11 cellular contexts compared by ENCODE assay signal in the genomic region with DNA sequence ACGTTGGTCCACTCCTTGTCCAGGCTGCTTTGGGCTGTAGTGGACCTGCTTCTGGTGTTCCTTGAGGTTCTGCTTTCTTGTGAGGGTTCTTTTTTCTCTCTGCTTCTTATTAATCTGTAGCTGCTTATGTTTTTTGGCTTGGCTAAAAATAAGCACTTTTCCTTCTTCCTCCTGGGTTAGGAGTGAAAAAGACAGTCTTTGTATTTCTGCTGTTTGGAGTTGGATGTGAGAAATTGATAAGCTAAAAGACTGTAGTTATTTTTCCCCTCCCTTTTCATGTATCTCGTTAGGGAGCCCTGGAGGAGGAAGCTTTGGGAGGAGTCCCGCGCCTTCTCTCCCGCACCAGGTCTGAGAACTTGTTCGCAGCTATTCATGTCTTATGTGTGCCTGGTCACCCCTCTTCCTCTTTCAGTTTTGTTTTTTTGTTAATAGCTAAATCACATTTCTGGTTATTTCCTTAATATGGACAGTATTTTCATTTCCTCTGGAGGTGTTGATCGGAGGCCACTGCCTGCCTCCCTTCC.
DNase-seq lines count a peak whose midpoint lies in the region; ATAC-seq and TF ChIP-seq lines count a peak whose summit lies in the region.
"Had no signal": no experiment of that assay in that cellular context is flagged by ENCODE, and none has a peak within 500 bp of the region (broad histone marks: within the 10 kb centered on the region; RNA-seq: fewer than 3 reads in every experiment).

No MANE protein-coding gene starts in this region.

- no peaks in the 10 kb centered on the region for H3K36me3 ChIP-seq in rectal smooth muscle tissue (ENCODE audit: control insufficient read depth, insufficient read depth, low read length)
- H3K36me3 ChIP-seq in suprapubic skin: no peaks in the 10 kb centered on the region
- H3K36me3 ChIP-seq: cardiac muscle cell had no signal

- DNase-seq in GM13977 (ENCODE audit: low spot score): peak; percentile 29
- DNase-seq in activated CD8-positive, alpha-beta T cell treated with anti-CD3 and anti-CD28 coated beads, Interleukin-2, amount 10 ng/mL, durations not matched to agents 7 days and 5 days: no peak
- DNase-seq in suprapubic skin (ENCODE audit: low spot score in 2 of 2): no peak
- DNase-seq in HFFc6: no peak
- no peak for DNase-seq in NCI-H1105 (lab: John Stamatoyannopoulos, UW)
- DNase-seq: head of caudate nucleus, Karpas-422 had no signal

- in situ Hi-C loops in GM13977 (cut with MboI; ENCODE audit: low pct_unique_long_range_greater_than_20kb, low sequenced_read_pairs, unreplicated experiment): no loop called here

- H3K27me3 Mint-ChIP-seq in activated CD8-positive, alpha-beta T cell treated with anti-CD3 and anti-CD28 coated beads, Interleukin-2, amount 10 ng/mL, durations not matched to agents 7 days and 5 days (ENCODE audit: low read depth): no peaks in the 10 kb centered on the region
- H3K27me3 Mint-ChIP-seq in HFFc6 (ENCODE audit: insufficient read depth): no peaks in the 10 kb centered on the region

- no peaks in the 10 kb centered on the region for H3K36me3 Mint-ChIP-seq in activated CD8-positive, alpha-beta T cell treated with anti-CD3 and anti-CD28 coated beads, Interleukin-2, amount 10 ng/mL, durations not matched to agents 7 days and 5 days (ENCODE audit: low read depth)
- no peaks in the 10 kb centered on the region for H3K36me3 Mint-ChIP-seq in HFFc6 (ENCODE audit: low read depth)

- TF ChIP-seq EP300 in suprapubic skin (IDR thresholded peaks at IDR 0.05): no peak

- peaks cover 7% of the 10 kb centered on the region for H3K4me1 ChIP-seq in rectal smooth muscle tissue (ENCODE audit: control insufficient read depth, insufficient read depth, low read length)
- H3K4me1 ChIP-seq in suprapubic skin: peaks cover 30% of the 10 kb centered on the region

- no peak overlapping the region for H3K4me3 Mint-ChIP-seq in activated CD8-positive, alpha-beta T cell treated with anti-CD3 and anti-CD28 coated beads, Interleukin-2, amount 10 ng/mL, durations not matched to agents 7 days and 5 days
- H3K4me3 Mint-ChIP-seq in HFFc6: no peak overlapping the region

- 60% methylated on average over 7 of the region's 7 CpGs for WGBS in suprapubic skin

- peak overlapping the region; percentile 50 for H3K27ac Mint-ChIP-seq in activated CD8-positive, alpha-beta T cell treated with anti-CD3 and anti-CD28 coated beads, Interleukin-2, amount 10 ng/mL, durations not matched to agents 7 days and 5 days
- H3K27ac Mint-ChIP-seq in HFFc6: no peak overlapping the region

- peak overlapping the region; percentile 28 for H3K27ac ChIP-seq in rectal smooth muscle tissue (ENCODE audit: low read depth, low read length)
- no peak overlapping the region for H3K27ac ChIP-seq in suprapubic skin
- H3K27ac ChIP-seq: cardiac muscle cell had no signal

- POLR2A ChIA-PET in activated CD8-positive, alpha-beta T cell treated with anti-CD3 and anti-CD28 coated beads, Interleukin-2, amount 10 ng/mL, durations not matched to agents 7 days and 5 days (lab: Charles Lee): no interaction called here

- ATAC-seq in HG03354 (IDR thresholded peaks at IDR 0.05; ENCODE audit: poor library complexity, severe bottlenecking, unreplicated experiment) (peak; percentile 33), HG03520 (IDR thresholded peaks at IDR 0.05; ENCODE audit: unreplicated experiment) (no peak)
- ATAC-seq in activated CD8-positive, alpha-beta T cell treated with anti-CD3 and anti-CD28 coated beads, Interleukin-2, amount 10 ng/mL, durations not matched to agents 7 days and 5 days: no peak

- H3K4me1 Mint-ChIP-seq in activated CD8-positive, alpha-beta T cell treated with anti-CD3 and anti-CD28 coated beads, Interleukin-2, amount 10 ng/mL, durations not matched to agents 7 days and 5 days (ENCODE audit: low read depth): peaks cover 56% of the 10 kb centered on the region
- H3K4me1 Mint-ChIP-seq in HFFc6 (ENCODE audit: low read depth): peaks cover 32% of the 10 kb centered on the region

- no peak for TF ChIP-seq POLR2A in suprapubic skin (IDR thresholded peaks at IDR 0.05)

- H3K9me3 ChIP-seq in suprapubic skin: no peaks in the 10 kb centered on the region

- TF ChIP-seq CTCF in GM13977 (IDR thresholded peaks at IDR 0.05; ENCODE audit: extremely low read depth, insufficient read depth, missing control alignments) (no peak), suprapubic skin (IDR thresholded peaks at IDR 0.05) (no peak), HFFc6 (IDR thresholded peaks at IDR 0.05) (no peak)

- no peaks in the 10 kb centered on the region for H3K9me3 Mint-ChIP-seq in activated CD8-positive, alpha-beta T cell treated with anti-CD3 and anti-CD28 coated beads, Interleukin-2, amount 10 ng/mL, durations not matched to agents 7 days and 5 days (ENCODE audit: insufficient read depth)
- H3K9me3 Mint-ChIP-seq in HFFc6: no peaks in the 10 kb centered on the region

- no peak overlapping the region for H3K9ac ChIP-seq in rectal smooth muscle tissue (ENCODE audit: low read length)

- H3K27me3 ChIP-seq in rectal smooth muscle tissue (ENCODE audit: control insufficient read depth, insufficient read depth, low read length): no peaks in the 10 kb centered on the region
- H3K27me3 ChIP-seq in suprapubic skin: no peaks in the 10 kb centered on the region
- H3K27me3 ChIP-seq: cardiac muscle cell had no signal

- CTCF ChIA-PET in activated CD8-positive, alpha-beta T cell treated with anti-CD3 and anti-CD28 coated beads, Interleukin-2, amount 10 ng/mL, durations not matched to agents 7 days and 5 days (lab: Charles Lee): no interaction called here

- H3K4me3 ChIP-seq in rectal smooth muscle tissue (ENCODE audit: low read length): no peak overlapping the region
- H3K4me3 ChIP-seq in suprapubic skin: no peak overlapping the region
- H3K4me3 ChIP-seq: cardiac muscle cell had no signal
